16 cellular contexts compared by ENCODE assay signal in genomic region chr9:81720450-81721086, GRCh38.
"Had no signal": no experiment of that assay in that cellular context is flagged by ENCODE, and none has a peak within 500 bp of the region (broad histone marks: within the 10 kb centered on the region; RNA-seq: fewer than 3 reads in every experiment).

No MANE protein-coding gene starts in this region.

- ATAC-seq: activated CD4-positive, CD25-positive, alpha-beta regulatory T cell treated with anti-CD3 and anti-CD28 coated beads, Interleukin-2, amount 50 U/mL, for 24 hours; activated CD8-positive, alpha-beta T cell treated with anti-CD3 and anti-CD28 coated beads, Interleukin-2, amount 10 ng/mL, durations not matched to agents 7 days and 5 days; left ventricle myocardium superior; natural killer cell; stimulated activated naive B cell treated with anti-CD40 and anti-IgM and Interleukin-4, amounts not matched to agents 10 μg/mL and 1 μg/mL and 100 μg/mL, for 72 hours; upper lobe of right lung had no signal

- H3K27ac ChIP-seq: cardiac muscle cell, thoracic aorta, upper lobe of right lung had no signal

- DNase-seq: activated CD4-positive, alpha-beta T cell treated with anti-CD3 and anti-CD28 coated beads, Interleukin-2, amount 10 ng/mL, durations not matched to agents 7 days and 5 days; activated CD8-positive, alpha-beta T cell treated with anti-CD3 and anti-CD28 coated beads, Interleukin-2, amount 10 ng/mL, durations not matched to agents 7 days and 5 days; activated naive CD4-positive, alpha-beta T cell treated with Interleukin-2 at 50 U/mL for 16 hours; activated naive CD8-positive, alpha-beta T cell treated with anti-CD3 and anti-CD28 coated beads, Interleukin-2, amount 10 ng/mL, durations not matched to agents 7 days and 5 days; activated T-cell treated with anti-CD3 and anti-CD28 coated beads, Interleukin-2, amount 50 U/mL, for 24 hours; amygdala; foreskin melanocyte; glutamatergic neuron; left ventricle myocardium superior; mesenchymal stem cell; natural killer cell; stimulated activated naive B cell treated with anti-CD40 and anti-IgM and Interleukin-4, amounts not matched to agents 10 μg/mL and 1 μg/mL and 100 μg/mL, for 72 hours; upper lobe of right lung had no signal
